ENCODE assay signal across 1 cellular context in the genomic region with DNA sequence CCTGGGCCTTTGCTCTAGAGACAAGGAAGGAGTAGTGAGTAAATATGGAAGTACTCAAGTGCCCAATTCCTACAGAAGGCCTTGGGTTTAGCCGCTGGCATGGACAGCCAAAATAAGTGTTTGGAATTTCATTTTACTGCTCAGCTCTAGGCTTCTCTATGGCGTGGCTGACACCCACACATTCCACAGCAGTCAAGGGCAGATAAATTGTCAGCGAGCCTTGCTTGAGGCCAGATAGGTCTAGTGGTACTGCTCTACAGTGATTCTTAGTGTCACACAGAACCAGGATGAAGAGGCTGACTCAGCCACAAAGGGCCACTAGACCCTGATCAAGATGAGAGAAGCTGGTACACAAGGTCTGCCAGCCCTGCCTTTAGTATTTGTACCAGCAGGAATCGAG.
TF ChIP-seq lines count a peak whose summit lies in the region.

No MANE protein-coding gene starts in this region.

TF ChIP-seq in IMR-90, 13 proteins besides CTCF, POLR2A, EP300 and RAD21:
- no peak for TF ChIP-seq MAZ (IDR thresholded peaks at IDR 0.05; ENCODE audit: borderline replicate concordance, low read depth, low read length)
- TF ChIP-seq, protein P1, sequence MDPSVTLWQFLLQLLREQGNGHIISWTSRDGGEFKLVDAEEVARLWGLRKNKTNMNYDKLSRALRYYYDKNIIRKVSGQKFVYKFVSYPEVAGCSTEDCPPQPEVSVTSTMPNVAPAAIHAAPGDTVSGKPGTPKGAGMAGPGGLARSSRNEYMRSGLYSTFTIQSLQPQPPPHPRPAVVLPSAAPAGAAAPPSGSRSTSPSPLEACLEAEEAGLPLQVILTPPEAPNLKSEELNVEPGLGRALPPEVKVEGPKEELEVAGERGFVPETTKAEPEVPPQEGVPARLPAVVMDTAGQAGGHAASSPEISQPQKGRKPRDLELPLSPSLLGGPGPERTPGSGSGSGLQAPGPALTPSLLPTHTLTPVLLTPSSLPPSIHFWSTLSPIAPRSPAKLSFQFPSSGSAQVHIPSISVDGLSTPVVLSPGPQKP (IDR thresholded peaks at IDR 0.05; ENCODE audit: borderline replicate concordance, low read depth, low read length), result no peak
- no peak for TF ChIP-seq MAFK (IDR thresholded peaks at IDR 0.05; ENCODE audit: low read depth, low read length)
